ENCODE assay signal across 8 cellular contexts in genomic region chr17:4986403-4986802, GRCh38. TPM values are rescaled to one million over a fixed set of nuclear protein-coding genes. Genes with fewer than 3 reads are reported as not detected.
DNase-seq lines count a peak whose midpoint lies in the region; ATAC-seq, FAIRE-seq and TF ChIP-seq lines count a peak whose summit lies in the region.

No MANE protein-coding gene starts in this region.

- H2AFZ ChIP-seq in KMS-11 (ENCODE audit: low read depth): no peak overlapping the region

- no peaks in the 10 kb centered on the region for H4K20me1 ChIP-seq in KMS-11 (ENCODE audit: insufficient read depth)

- H3K4me2 ChIP-seq in KMS-11: peak overlapping the region; percentile 25; the same call in 1 of the 2 replicates

- H3K36me3 ChIP-seq in KMS-11 (ENCODE audit: insufficient read depth): no peaks in the 10 kb centered on the region
- no peaks in the 10 kb centered on the region for H3K36me3 ChIP-seq in mucosa of descending colon (ENCODE audit: low read depth)

- H3K27me3 ChIP-seq in KMS-11 (ENCODE audit: insufficient read depth, low read depth): no peaks in the 10 kb centered on the region

- H3K4me3 ChIP-seq in AG10803 (ENCODE audit: low read length): peak overlapping the region; percentile 86
- no peak overlapping the region for H3K4me3 ChIP-seq in KMS-11 (IDR thresholded peaks at IDR 0.05; ENCODE audit: insufficient read depth, low read depth, low read length)
- peak overlapping the region; percentile 71 for H3K4me3 ChIP-seq in mucosa of descending colon

- FAIRE-seq in HTR-8/SVneo (lab: Jason Lieb, UNC): no peak

- no peaks in the 10 kb centered on the region for H3K9me3 ChIP-seq in mucosa of descending colon

- ATAC-seq in mucosa of descending colon (peak; percentile 55), GM21528 (IDR thresholded peaks at IDR 0.05; ENCODE audit: low FRiP score, unreplicated experiment) (no peak), GM18502 (IDR thresholded peaks at IDR 0.05; ENCODE audit: poor library complexity, unreplicated experiment) (no peak)

- H3K9ac ChIP-seq in KMS-11: no peak overlapping the region

- intact Hi-C loops in mucosa of descending colon (cut with DNase I, micrococcal nuclease): loop anchor here in 1 of 2 donors (10.0 kb wide), 1 partner anchor 78 kb away; no protein-coding TSS in a partner anchor

- TF ChIP-seq CTCF in AG10803 (conservative IDR thresholded peaks at IDR 0.05; ENCODE audit: low read length): no peak
- TF ChIP-seq CTCF in KMS-11 (conservative IDR thresholded peaks at IDR 0.05; ENCODE audit: low read depth, low read length): no peak
- TF ChIP-seq CTCF in mucosa of descending colon (IDR thresholded peaks at IDR 0.05): no peak

- H3K27ac ChIP-seq in KMS-11: no peak overlapping the region

- DNase-seq in AG10803 (ENCODE audit: low read depth) (no peak), cerebellar cortex (ENCODE audit: low spot score) (peak; percentile 55), mucosa of descending colon (peak; percentile 40 to 68 (median 58)), HTR-8/SVneo (ENCODE audit: insufficient read length, low spot score) (no peak), OCI-M2 (lab: John Stamatoyannopoulos, UW; ENCODE audit: unreplicated experiment) (no peak)

- H3K79me2 ChIP-seq in KMS-11 (ENCODE audit: insufficient read depth, low read depth): no peaks in the 10 kb centered on the region

- no peaks in the 10 kb centered on the region for H3K4me1 ChIP-seq in KMS-11 (ENCODE audit: low read depth, poor library complexity, severe bottlenecking)
- H3K4me1 ChIP-seq in mucosa of descending colon (ENCODE audit: low read depth): peaks cover 23% of the 10 kb centered on the region

RNA-seq across cellular contexts. Expression of gene CAMTA2, which starts 1.1 kb away (rescaled TPM):
- total RNA-seq in mucosa of descending colon: 10 to 100 TPM; 56.6 to 71.7 (median 57.1) TPM

RNA-seq across cellular contexts. Expression of gene INCA1, which starts 10.9 kb away (rescaled TPM):
- total RNA-seq in mucosa of descending colon: 1 to 10 TPM; 1.8 to 4.5 (median 3.5) TPM

RNA-seq across cellular contexts. Expression of gene KIF1C, which starts 11.3 kb away (rescaled TPM):
- total RNA-seq in mucosa of descending colon: 100 to 1,000 TPM; 219 to 286 (median 273) TPM

RNA-seq across cellular contexts. Expression of gene SPAG7, which starts 18.8 kb away (rescaled TPM):
- 10 to 100 TPM; 41.3 to 54.0 (median 51.7) TPM for total RNA-seq in mucosa of descending colon

RNA-seq across cellular contexts. Expression of gene ENO3, which starts 35.5 kb away (rescaled TPM):
- 10 to 100 TPM in 2 of 3 donors, 1 to 10 TPM in 1; 8.6 to 12.4 (median 10.1) TPM for total RNA-seq in mucosa of descending colon

Comparison
In these comparisons a context has a peak if more than half of its experiments do, and no peak if none do; other contexts are left out.
1. DNase-seq: peak in cerebellar cortex (single experiment) and mucosa of descending colon (3 of 3); none in AG10803 (single experiment), HTR-8/SVneo (single experiment) and OCI-M2 (single experiment).